In the genomic region with DNA sequence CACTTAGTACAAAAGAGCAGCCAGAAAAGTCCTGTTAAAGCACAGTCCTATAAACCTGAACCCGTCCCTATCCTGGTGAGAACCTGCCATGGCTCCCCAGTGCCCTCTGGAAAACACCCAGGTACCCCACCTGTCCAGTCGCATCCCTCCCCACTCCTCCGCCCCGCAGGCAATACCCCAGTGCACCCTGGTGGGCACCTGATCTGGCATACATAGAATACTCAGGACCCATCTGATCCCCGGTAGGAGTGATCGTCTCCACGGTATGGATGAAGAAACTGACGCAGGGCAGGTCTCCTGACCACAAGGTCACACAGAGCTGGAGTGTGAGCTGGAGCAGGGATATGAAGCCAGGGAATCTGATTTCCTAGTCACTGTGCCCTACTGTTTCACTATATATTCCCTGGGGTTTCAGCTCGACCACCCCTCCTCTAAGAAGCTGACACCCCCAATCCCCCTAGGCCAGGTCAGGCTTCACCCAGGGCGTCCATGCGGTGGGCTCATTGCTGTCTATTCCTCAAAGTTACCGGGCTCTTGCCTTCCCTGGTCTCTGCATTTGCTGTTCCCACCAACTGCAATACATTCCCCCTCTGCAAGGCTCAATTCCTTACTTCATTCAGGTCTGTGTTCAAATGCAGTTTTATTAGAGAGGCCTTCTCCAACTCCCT, we compare ENCODE assay signal across 7 cellular contexts. TPM values are rescaled to one million over a fixed set of nuclear protein-coding genes. Genes with fewer than 3 reads are reported as not detected.
DNase-seq lines count a peak whose midpoint lies in the region; ATAC-seq, FAIRE-seq and TF ChIP-seq lines count a peak whose summit lies in the region.
"Had no signal": no experiment of that assay in that cellular context is flagged by ENCODE, and none has a peak within 500 bp of the region (broad histone marks: within the 10 kb centered on the region; RNA-seq: fewer than 3 reads in every experiment).

No MANE protein-coding gene starts in this region.

- no peak for TF ChIP-seq CTCF in activated B cell treated with CpG ODN at 0.5 μM for 24 hours (IDR thresholded peaks at IDR 0.05)
- TF ChIP-seq CTCF in HepG2 (CRISPR knock-in tag; IDR thresholded peaks at IDR 0.05) = no peak

- intact Hi-C loops in activated B cell treated with CpG ODN at 0.5 μM for 24 hours (cut with micrococcal nuclease) (loop anchor here (1.0 kb wide), 6 partner anchors 11 to 134 kb away; a partner anchor contains a TSS), HepG2 (cut with micrococcal nuclease; ENCODE audit: unreplicated experiment) (loop anchor here (1.0 kb wide), 1 partner anchor 25 kb away; no protein-coding TSS in a partner anchor)

- TF ChIP-seq EP300 in HepG2 (IDR thresholded peaks at IDR 0.05; ENCODE audit: low read depth in 2 of 2, low read length in 2 of 2) (no peak), HepG2 (CRISPR knock-in tag; IDR thresholded peaks at IDR 0.05; ENCODE audit: borderline replicate concordance) (no peak)

- FAIRE-seq in HepG2 (lab: Jason Lieb, UNC) = no peak

- H4K20me1 ChIP-seq in BLaER1 = peaks cover 21% of the 10 kb centered on the region
- H4K20me1 ChIP-seq in HepG2 (ENCODE audit: insufficient read depth, low read length) = no peaks in the 10 kb centered on the region

- CTCF ChIA-PET in activated B cell treated with CpG ODN at 0.5 μM for 24 hours (lab: Charles Lee) = interaction anchor here (1.0 to 1.5 kb wide), 3 partner anchors 13 to 77 kb away, joined by 3 to 9 read pairs (median 5); a partner anchor contains a TSS
- CTCF ChIA-PET in HepG2 (lab: Yijun Ruan, JAX; ENCODE audit: low intra/inter-chr PET ratio, low total read pairs) = no interaction called here

- BruUV-seq in HepG2 (replicated peaks; lab: Mats Ljungman, UMichigan) = TSS peak; percentile 99

- H3K9me3 ChIP-seq in BLaER1 = no peaks in the 10 kb centered on the region
- no peaks in the 10 kb centered on the region for H3K9me3 ChIP-seq in HepG2 (ENCODE audit: low read length)

- peak overlapping the region; percentile 92 for H3K27ac Mint-ChIP-seq in activated B cell treated with CpG ODN at 0.5 μM for 24 hours

- peaks cover 41% of the 10 kb centered on the region for H3K36me3 Mint-ChIP-seq in activated B cell treated with CpG ODN at 0.5 μM for 24 hours (ENCODE audit: low read depth)

- H3K36me3 ChIP-seq in BLaER1 (peaks cover 48% of the 10 kb centered on the region), HepG2 (replicated peaks in 1 of 2; ENCODE audit: control insufficient read depth in 1 of 2, insufficient read depth in 2 of 2, low read length in 2 of 2) (peaks cover 1 to 8% of the 10 kb centered on the region in 2 experiments; a peak in 2 of 5 replicates)

- no peaks in the 10 kb centered on the region for H3K9me3 Mint-ChIP-seq in activated B cell treated with CpG ODN at 0.5 μM for 24 hours

- H3K4me1 Mint-ChIP-seq in activated B cell treated with CpG ODN at 0.5 μM for 24 hours = peaks cover 35% of the 10 kb centered on the region

- H3K27me3 ChIP-seq in BLaER1 (no peaks in the 10 kb centered on the region), HepG2 (ENCODE audit: control insufficient read depth in 1 of 2, insufficient read depth in 2 of 2, low read length in 2 of 2) (no peaks in the 10 kb centered on the region; a peak in 1 of 5 replicates)

- no peaks in the 10 kb centered on the region for H3K27me3 Mint-ChIP-seq in activated B cell treated with CpG ODN at 0.5 μM for 24 hours

- H3K4me2 ChIP-seq in BLaER1 (peak overlapping the region; percentile 84), HepG2 (ENCODE audit: low read depth, low read length) (peak overlapping the region; percentile 92)

- no peak for TF ChIP-seq RAD21 in HepG2 (CRISPR knock-in tag; IDR thresholded peaks at IDR 0.05)

- H3K4me3 ChIP-seq in BLaER1 = peak overlapping the region; percentile 82
- peak overlapping the region; percentile 59 to 78 (median 60) for H3K4me3 ChIP-seq in HepG2 (replicated peaks in 1 of 3; ENCODE audit: insufficient read depth in 1 of 3, low read depth in 2 of 3, low read length in 3 of 3)

- 41% methylated on average over 8 of the region's 12 CpGs for WGBS in HepG2 (ENCODE audit: low lambda C conversion rate)

- H3K9ac ChIP-seq in BLaER1 (peak overlapping the region; percentile 63), HepG2 (ENCODE audit: insufficient read depth, low read depth, low read length) (peak overlapping the region; percentile 92)

- ATAC-seq in activated B cell treated with CpG ODN at 0.5 μM for 24 hours (ENCODE audit: low read depth) (no peak), HepG2 (peak; percentile 22)

- peaks cover 30% of the 10 kb centered on the region for H3K4me1 ChIP-seq in BLaER1
- H3K4me1 ChIP-seq in HepG2 (ENCODE audit: insufficient read depth, low read length) = peaks cover 71% of the 10 kb centered on the region

- POLR2A ChIA-PET in activated B cell treated with CpG ODN at 0.5 μM for 24 hours (lab: Charles Lee) (interaction anchor here (0.6 to 7.1 kb wide), 22 partner anchors 9 to 882 kb away, joined by 3 to 123 read pairs (median 5); a partner anchor contains a TSS), HepG2 (lab: Yijun Ruan, JAX) (interaction anchor here (0.7 to 4.7 kb wide), 11 partner anchors 11 to 164 kb away, joined by 3 to 94 read pairs (median 8); a partner anchor contains a TSS)

- peak in 1 of 2 experiments; percentile 20; a peak in 1 of 4 replicates for TF ChIP-seq POLR2A in HepG2 (IDR thresholded peaks at IDR 0.05; ENCODE audit: insufficient read depth in 1 of 2, low read depth in 2 of 2, low read length in 2 of 2)

- peaks cover 41% of the 10 kb centered on the region for H3K79me2 ChIP-seq in HepG2 (ENCODE audit: insufficient read depth, low read length)

- DNase-seq in activated B cell treated with CpG ODN at 0.5 μM for 24 hours (no peak), HepG2 (ENCODE audit: low spot score) (no peak), HuH-7 (ENCODE audit: low spot score) (no peak), SK-N-DZ (ENCODE audit: low spot score) (no peak), mesenteric fat pad (ENCODE audit: low spot score) (no peak)

- H3K4me3 Mint-ChIP-seq in activated B cell treated with CpG ODN at 0.5 μM for 24 hours = peak overlapping the region; percentile 96

- in situ Hi-C loops in HepG2 (cut with HindIII; ENCODE audit: extremely low pct_ligation_motif_present, low pct_unique_long_range_greater_than_20kb) = no loop called here

- H3K27ac ChIP-seq in BLaER1 (peak overlapping the region; percentile 73), HepG2 (ENCODE audit: extremely low read length, insufficient read depth, low read length) (peak overlapping the region; percentile 91)

- no peak overlapping the region for H2AFZ ChIP-seq in HepG2 (ENCODE audit: low read length)

RNA-seq across cellular contexts. Expression of a gene that starts 12.6 kb away (rescaled TPM):
- total RNA-seq in activated B cell treated with CpG ODN at 0.5 μM for 24 hours (36.3 and 44.0 TPM in 2 replicates), HepG2 (2016; rRNA removed; fragmentation: Illumina TruSeq; extraction: Trizol) (4.7 and 6.2 TPM in 2 replicates), mesenteric fat pad (12.8 TPM)
- 0.79 and 1.0 TPM in 2 replicates for total RNA-seq in HepG2 (2016; cell fraction: cytosol; rRNA removed; fragmentation: Illumina TruSeq; extraction: Trizol; ENCODE audit: low read depth)
- 4.3 and 6.5 TPM in 2 replicates for total RNA-seq in HepG2 (2016; cell fraction: insoluble cytoplasmic fraction; rRNA removed; fragmentation: Illumina TruSeq; extraction: Trizol)
- total RNA-seq in HepG2 (2016; cell fraction: membrane; rRNA removed; fragmentation: Illumina TruSeq; extraction: Trizol) = 3.4 and 3.8 TPM in 2 replicates
- total RNA-seq in HepG2 (2016; cell fraction: nucleus; rRNA removed; fragmentation: Illumina TruSeq; extraction: Trizol) = 5.8 and 7.5 TPM in 2 replicates
- polyA plus RNA-seq in HepG2 (2011; rRNA removed) = 6.4 TPM in 2 replicates
- 3.1 and 5.2 TPM in 2 replicates for polyA plus RNA-seq in HepG2 (2011; cell fraction: cytosol; rRNA removed)
- 33.3 and 34.2 TPM in 2 replicates for polyA plus RNA-seq in HepG2 (2011; cell fraction: nucleus; rRNA removed)
- 4.1 and 4.3 TPM in 2 replicates for polyA plus RNA-seq in HepG2 (2012)
- 0.69 and 0.73 TPM in 2 replicates for polyA plus RNA-seq in HepG2 (2016; cell fraction: cytosol; fragmentation: Illumina TruSeq; extraction: Trizol; ENCODE audit: low read depth)
- 4.4 and 6.5 TPM in 2 replicates for polyA plus RNA-seq in HepG2 (2016; cell fraction: insoluble cytoplasmic fraction; fragmentation: Illumina TruSeq; extraction: Trizol; ENCODE audit: low read depth)
- 2.3 and 3.0 TPM in 2 replicates for polyA plus RNA-seq in HepG2 (2016; cell fraction: membrane; fragmentation: Illumina TruSeq; extraction: Trizol; ENCODE audit: low read depth)
- 16.3 and 19.5 TPM in 2 replicates for polyA plus RNA-seq in HepG2 (2016; cell fraction: nucleus; fragmentation: Illumina TruSeq; extraction: Trizol; ENCODE audit: insufficient read depth, low read depth)
- 4.6 and 6.2 TPM in 2 replicates for polyA minus RNA-seq in HepG2 (2011; rRNA and poly(A)+ RNA removed; ENCODE audit: low replicate concordance)
- 5.1 TPM in 2 replicates for polyA minus RNA-seq in HepG2 (2011; cell fraction: cytosol; rRNA and poly(A)+ RNA removed)
- polyA minus RNA-seq in HepG2 (2011; cell fraction: nucleus; rRNA and poly(A)+ RNA removed) = 7.6 and 9.7 TPM in 2 replicates
- 19.3 and 21.5 TPM in 2 replicates for polyA plus RNA-seq in SK-N-DZ (2014; cell fraction: cytosol; rRNA removed)
- polyA plus RNA-seq in SK-N-DZ (2014; cell fraction: nucleus; rRNA removed) = 14.3 and 17.0 TPM in 2 replicates

RNA-seq across cellular contexts. Expression of a gene that starts 15.1 kb away (rescaled TPM):
- total RNA-seq in activated B cell treated with CpG ODN at 0.5 μM for 24 hours (not detected in 2 replicates), HepG2 (2016; rRNA removed; fragmentation: Illumina TruSeq; extraction: Trizol) (not detected in 2 replicates), mesenteric fat pad (not detected)
- not detected in 2 replicates for total RNA-seq in HepG2 (2016; cell fraction: cytosol; rRNA removed; fragmentation: Illumina TruSeq; extraction: Trizol; ENCODE audit: low read depth)
- not detected in 2 replicates for total RNA-seq in HepG2 (2016; cell fraction: insoluble cytoplasmic fraction; rRNA removed; fragmentation: Illumina TruSeq; extraction: Trizol)
- not detected in 2 replicates for total RNA-seq in HepG2 (2016; cell fraction: membrane; rRNA removed; fragmentation: Illumina TruSeq; extraction: Trizol)
- total RNA-seq in HepG2 (2016; cell fraction: nucleus; rRNA removed; fragmentation: Illumina TruSeq; extraction: Trizol) = not detected in 2 replicates
- polyA plus RNA-seq in HepG2 (2011; rRNA removed) = not detected in 2 replicates
- 0.03 TPM in 2 replicates for polyA plus RNA-seq in HepG2 (2011; cell fraction: cytosol; rRNA removed)
- 0.10 TPM in 2 replicates for polyA plus RNA-seq in HepG2 (2011; cell fraction: nucleus; rRNA removed)
- 0.07 TPM in 1 of 2 replicates, not detected in the other for polyA plus RNA-seq in HepG2 (2012)
- not detected in 2 replicates for polyA plus RNA-seq in HepG2 (2016; cell fraction: cytosol; fragmentation: Illumina TruSeq; extraction: Trizol; ENCODE audit: low read depth)
- polyA plus RNA-seq in HepG2 (2016; cell fraction: insoluble cytoplasmic fraction; fragmentation: Illumina TruSeq; extraction: Trizol; ENCODE audit: low read depth) = not detected in 2 replicates
- polyA plus RNA-seq in HepG2 (2016; cell fraction: membrane; fragmentation: Illumina TruSeq; extraction: Trizol; ENCODE audit: low read depth) = not detected in 2 replicates
- not detected in 2 replicates for polyA plus RNA-seq in HepG2 (2016; cell fraction: nucleus; fragmentation: Illumina TruSeq; extraction: Trizol; ENCODE audit: insufficient read depth, low read depth)
- polyA minus RNA-seq in HepG2 (2011; rRNA and poly(A)+ RNA removed; ENCODE audit: low replicate concordance) = 0.09 TPM in 1 of 2 replicates, not detected in the other
- polyA minus RNA-seq in HepG2 (2011; cell fraction: cytosol; rRNA and poly(A)+ RNA removed) = not detected in 2 replicates
- polyA minus RNA-seq in HepG2 (2011; cell fraction: nucleus; rRNA and poly(A)+ RNA removed) = not detected in 2 replicates
- 0.08 and 0.30 TPM in 2 replicates for polyA plus RNA-seq in SK-N-DZ (2014; cell fraction: cytosol; rRNA removed)
- 0.07 and 0.21 TPM in 2 replicates for polyA plus RNA-seq in SK-N-DZ (2014; cell fraction: nucleus; rRNA removed)
- total RNA-seq: pulmonary artery endothelial cell had no signal

RNA-seq across cellular contexts. Expression of a gene that starts 25.7 kb away (rescaled TPM):
- total RNA-seq in activated B cell treated with CpG ODN at 0.5 μM for 24 hours = 19.3 and 21.1 TPM in 2 replicates
- total RNA-seq in HepG2 (2016; rRNA removed; fragmentation: Illumina TruSeq; extraction: Trizol) = 6.8 and 16.0 TPM in 2 replicates
- 4.4 and 5.8 TPM in 2 replicates for total RNA-seq in HepG2 (2016; cell fraction: cytosol; rRNA removed; fragmentation: Illumina TruSeq; extraction: Trizol; ENCODE audit: low read depth)
- total RNA-seq in HepG2 (2016; cell fraction: insoluble cytoplasmic fraction; rRNA removed; fragmentation: Illumina TruSeq; extraction: Trizol) = 6.7 and 15.7 TPM in 2 replicates
- 6.8 and 7.4 TPM in 2 replicates for total RNA-seq in HepG2 (2016; cell fraction: membrane; rRNA removed; fragmentation: Illumina TruSeq; extraction: Trizol)
- 14.0 and 17.9 TPM in 2 replicates for total RNA-seq in HepG2 (2016; cell fraction: nucleus; rRNA removed; fragmentation: Illumina TruSeq; extraction: Trizol)
- polyA plus RNA-seq in HepG2 (2011; rRNA removed) = 19.1 and 24.8 TPM in 2 replicates
- 19.1 and 26.2 TPM in 2 replicates for polyA plus RNA-seq in HepG2 (2011; cell fraction: cytosol; rRNA removed)
- 44.7 and 47.6 TPM in 2 replicates for polyA plus RNA-seq in HepG2 (2011; cell fraction: nucleus; rRNA removed)
- 18.7 and 23.6 TPM in 2 replicates for polyA plus RNA-seq in HepG2 (2012)
- 5.3 and 6.3 TPM in 2 replicates for polyA plus RNA-seq in HepG2 (2016; cell fraction: cytosol; fragmentation: Illumina TruSeq; extraction: Trizol; ENCODE audit: low read depth)
- 8.0 and 9.0 TPM in 2 replicates for polyA plus RNA-seq in HepG2 (2016; cell fraction: insoluble cytoplasmic fraction; fragmentation: Illumina TruSeq; extraction: Trizol; ENCODE audit: low read depth)
- polyA plus RNA-seq in HepG2 (2016; cell fraction: membrane; fragmentation: Illumina TruSeq; extraction: Trizol; ENCODE audit: low read depth) = 7.9 and 8.3 TPM in 2 replicates
- 35.2 and 45.7 TPM in 2 replicates for polyA plus RNA-seq in HepG2 (2016; cell fraction: nucleus; fragmentation: Illumina TruSeq; extraction: Trizol; ENCODE audit: insufficient read depth, low read depth)
- 22.5 and 49.4 TPM in 2 replicates for polyA minus RNA-seq in HepG2 (2011; rRNA and poly(A)+ RNA removed; ENCODE audit: low replicate concordance)
- polyA minus RNA-seq in HepG2 (2011; cell fraction: cytosol; rRNA and poly(A)+ RNA removed) = 17.0 and 21.9 TPM in 2 replicates
- 8.1 and 8.9 TPM in 2 replicates for polyA minus RNA-seq in HepG2 (2011; cell fraction: nucleus; rRNA and poly(A)+ RNA removed)
- polyA plus RNA-seq in SK-N-DZ (2014; cell fraction: cytosol; rRNA removed) = 13.2 and 17.4 TPM in 2 replicates
- 25.7 and 29.0 TPM in 2 replicates for polyA plus RNA-seq in SK-N-DZ (2014; cell fraction: nucleus; rRNA removed)
- 7.7 TPM for total RNA-seq in mesenteric fat pad

RNA-seq across cellular contexts. Expression of a gene that starts 26.4 kb away (rescaled TPM):
- total RNA-seq in activated B cell treated with CpG ODN at 0.5 μM for 24 hours = 507 and 570 TPM in 2 replicates
- 485 and 593 TPM in 2 replicates for total RNA-seq in HepG2 (2016; rRNA removed; fragmentation: Illumina TruSeq; extraction: Trizol)
- total RNA-seq in HepG2 (2016; cell fraction: cytosol; rRNA removed; fragmentation: Illumina TruSeq; extraction: Trizol; ENCODE audit: low read depth) = 546 and 637 TPM in 2 replicates
- total RNA-seq in HepG2 (2016; cell fraction: insoluble cytoplasmic fraction; rRNA removed; fragmentation: Illumina TruSeq; extraction: Trizol) = 493 and 623 TPM in 2 replicates
- 348 and 425 TPM in 2 replicates for total RNA-seq in HepG2 (2016; cell fraction: membrane; rRNA removed; fragmentation: Illumina TruSeq; extraction: Trizol)
- 161 and 163 TPM in 2 replicates for total RNA-seq in HepG2 (2016; cell fraction: nucleus; rRNA removed; fragmentation: Illumina TruSeq; extraction: Trizol)
- polyA plus RNA-seq in HepG2 (2011; rRNA removed) = 284 and 299 TPM in 2 replicates
- 310 and 320 TPM in 2 replicates for polyA plus RNA-seq in HepG2 (2011; cell fraction: cytosol; rRNA removed)
- polyA plus RNA-seq in HepG2 (2011; cell fraction: nucleus; rRNA removed) = 64.5 and 68.4 TPM in 2 replicates
- polyA plus RNA-seq in HepG2 (2012) = 162 and 279 TPM in 2 replicates
- 325 and 406 TPM in 2 replicates for polyA plus RNA-seq in HepG2 (2016; cell fraction: cytosol; fragmentation: Illumina TruSeq; extraction: Trizol; ENCODE audit: low read depth)
- polyA plus RNA-seq in HepG2 (2016; cell fraction: insoluble cytoplasmic fraction; fragmentation: Illumina TruSeq; extraction: Trizol; ENCODE audit: low read depth) = 334 and 359 TPM in 2 replicates
- 194 and 247 TPM in 2 replicates for polyA plus RNA-seq in HepG2 (2016; cell fraction: membrane; fragmentation: Illumina TruSeq; extraction: Trizol; ENCODE audit: low read depth)
- polyA plus RNA-seq in HepG2 (2016; cell fraction: nucleus; fragmentation: Illumina TruSeq; extraction: Trizol; ENCODE audit: insufficient read depth, low read depth) = 168 and 190 TPM in 2 replicates
- polyA minus RNA-seq in HepG2 (2011; rRNA and poly(A)+ RNA removed; ENCODE audit: low replicate concordance) = 51.2 and 102 TPM in 2 replicates
- polyA minus RNA-seq in HepG2 (2011; cell fraction: cytosol; rRNA and poly(A)+ RNA removed) = 47.3 and 47.6 TPM in 2 replicates
- polyA minus RNA-seq in HepG2 (2011; cell fraction: nucleus; rRNA and poly(A)+ RNA removed) = 25.2 and 32.9 TPM in 2 replicates
- 612 and 851 TPM in 2 replicates for polyA plus RNA-seq in SK-N-DZ (2014; cell fraction: cytosol; rRNA removed)
- polyA plus RNA-seq in SK-N-DZ (2014; cell fraction: nucleus; rRNA removed) = 422 and 469 TPM in 2 replicates
- 239 TPM for total RNA-seq in mesenteric fat pad

RNA-seq across cellular contexts. Expression of a gene that starts 50.1 kb away (rescaled TPM):
- 0.49 and 0.69 TPM in 2 replicates for total RNA-seq in activated B cell treated with CpG ODN at 0.5 μM for 24 hours
- 0.15 TPM in 1 of 2 replicates, not detected in the other for total RNA-seq in HepG2 (2016; rRNA removed; fragmentation: Illumina TruSeq; extraction: Trizol)
- not detected in 2 replicates for total RNA-seq in HepG2 (2016; cell fraction: cytosol; rRNA removed; fragmentation: Illumina TruSeq; extraction: Trizol; ENCODE audit: low read depth)
- not detected in 2 replicates for total RNA-seq in HepG2 (2016; cell fraction: insoluble cytoplasmic fraction; rRNA removed; fragmentation: Illumina TruSeq; extraction: Trizol)
- total RNA-seq in HepG2 (2016; cell fraction: membrane; rRNA removed; fragmentation: Illumina TruSeq; extraction: Trizol) = 0.07 TPM in 1 of 2 replicates, not detected in the other
- total RNA-seq in HepG2 (2016; cell fraction: nucleus; rRNA removed; fragmentation: Illumina TruSeq; extraction: Trizol) = not detected in 2 replicates
- 1.2 and 1.7 TPM in 2 replicates for polyA plus RNA-seq in HepG2 (2011; rRNA removed)
- polyA plus RNA-seq in HepG2 (2011; cell fraction: cytosol; rRNA removed) = 0.23 and 0.27 TPM in 2 replicates
- polyA plus RNA-seq in HepG2 (2011; cell fraction: nucleus; rRNA removed) = 10.6 TPM in 2 replicates
- 1.3 and 2.2 TPM in 2 replicates for polyA plus RNA-seq in HepG2 (2012)
- not detected in 2 replicates for polyA plus RNA-seq in HepG2 (2016; cell fraction: cytosol; fragmentation: Illumina TruSeq; extraction: Trizol; ENCODE audit: low read depth)
- not detected in 2 replicates for polyA plus RNA-seq in HepG2 (2016; cell fraction: insoluble cytoplasmic fraction; fragmentation: Illumina TruSeq; extraction: Trizol; ENCODE audit: low read depth)
- not detected in 2 replicates for polyA plus RNA-seq in HepG2 (2016; cell fraction: membrane; fragmentation: Illumina TruSeq; extraction: Trizol; ENCODE audit: low read depth)
- polyA plus RNA-seq in HepG2 (2016; cell fraction: nucleus; fragmentation: Illumina TruSeq; extraction: Trizol; ENCODE audit: insufficient read depth, low read depth) = 0.31 TPM in 2 replicates
- 0.47 and 2.5 TPM in 2 replicates for polyA minus RNA-seq in HepG2 (2011; rRNA and poly(A)+ RNA removed; ENCODE audit: low replicate concordance)
- 0.59 TPM in 1 of 2 replicates, not detected in the other for polyA minus RNA-seq in HepG2 (2011; cell fraction: cytosol; rRNA and poly(A)+ RNA removed)
- 4.5 and 7.2 TPM in 2 replicates for polyA minus RNA-seq in HepG2 (2011; cell fraction: nucleus; rRNA and poly(A)+ RNA removed)
- polyA plus RNA-seq in SK-N-DZ (2014; cell fraction: cytosol; rRNA removed) = 0.53 and 2.0 TPM in 2 replicates
- polyA plus RNA-seq in SK-N-DZ (2014; cell fraction: nucleus; rRNA removed) = 4.6 and 14.6 TPM in 2 replicates
- 7.1 TPM for total RNA-seq in mesenteric fat pad
